Comparison of ENCODE assay signal across 1 cellular context in the genomic region with DNA sequence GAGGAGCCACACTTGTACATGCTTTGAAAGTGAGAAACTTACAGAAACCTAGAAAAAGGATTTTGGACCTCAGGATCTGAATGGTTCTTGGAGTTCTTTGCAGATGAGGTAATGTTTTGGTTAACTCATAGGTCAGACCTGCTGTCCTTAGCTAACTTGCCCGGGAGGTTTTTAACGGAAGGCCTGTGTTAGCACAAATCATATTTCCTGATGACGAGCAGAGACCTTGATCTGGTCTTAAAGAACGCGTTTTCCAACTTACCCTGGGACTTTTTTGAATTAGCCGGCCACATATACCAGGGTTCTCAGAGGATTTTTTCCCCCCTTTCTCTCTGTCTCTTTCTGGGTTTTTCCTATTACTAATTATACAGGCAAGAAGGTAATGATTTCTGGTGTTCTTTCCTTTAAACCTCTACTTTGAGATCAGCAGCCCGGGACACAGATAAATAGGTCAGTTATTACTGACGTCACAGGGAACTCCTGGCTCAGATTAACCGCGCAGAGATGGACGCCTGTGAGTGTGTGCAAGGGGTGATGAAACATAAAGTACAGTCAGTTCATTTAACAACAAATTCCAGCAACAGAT.
A peak's percentile ranks its signal among the peaks of the same experiment; 100 is the strongest.
TF ChIP-seq lines count a peak whose summit lies in the region.

No MANE protein-coding gene starts in this region.

TF ChIP-seq in HepG2, 621 proteins besides CTCF, POLR2A, EP300 and RAD21 (continued from another document and continues in another):
- no peak for TF ChIP-seq ZNF781 (CRISPR knock-in tag; IDR thresholded peaks at IDR 0.05; ENCODE audit: borderline replicate concordance, not compliant biosample characterization)
- no peak for TF ChIP-seq MIER2 (CRISPR knock-in tag; IDR thresholded peaks at IDR 0.05)
- no peak for TF ChIP-seq ZFP37 (CRISPR knock-in tag; IDR thresholded peaks at IDR 0.05; ENCODE audit: borderline replicate concordance)
- TF ChIP-seq ZNF776 (CRISPR knock-in tag; IDR thresholded peaks at IDR 0.05): no peak
- TF ChIP-seq RFXANK (CRISPR knock-in tag; IDR thresholded peaks at IDR 0.05): no peak
- TF ChIP-seq NR3C1 (CRISPR knock-in tag; IDR thresholded peaks at IDR 0.05): no peak
- no peak for TF ChIP-seq ZNF660 (CRISPR knock-in tag; IDR thresholded peaks at IDR 0.05; ENCODE audit: borderline replicate concordance, low read depth)
- TF ChIP-seq, protein P1, sequence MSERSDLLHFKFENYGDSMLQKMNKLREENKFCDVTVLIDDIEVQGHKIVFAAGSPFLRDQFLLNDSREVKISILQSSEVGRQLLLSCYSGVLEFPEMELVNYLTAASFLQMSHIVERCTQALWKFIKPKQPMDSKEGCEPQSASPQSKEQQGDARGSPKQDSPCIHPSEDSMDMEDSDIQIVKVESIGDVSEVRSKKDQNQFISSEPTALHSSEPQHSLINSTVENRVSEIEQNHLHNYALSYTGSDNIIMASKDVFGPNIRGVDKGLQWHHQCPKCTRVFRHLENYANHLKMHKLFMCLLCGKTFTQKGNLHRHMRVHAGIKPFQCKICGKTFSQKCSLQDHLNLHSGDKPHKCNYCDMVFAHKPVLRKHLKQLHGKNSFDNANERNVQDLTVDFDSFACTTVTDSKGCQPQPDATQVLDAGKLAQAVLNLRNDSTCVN (CRISPR knock-in tag; IDR thresholded peaks at IDR 0.05; ENCODE audit: borderline replicate concordance): no peak
- TF ChIP-seq, protein P2, sequence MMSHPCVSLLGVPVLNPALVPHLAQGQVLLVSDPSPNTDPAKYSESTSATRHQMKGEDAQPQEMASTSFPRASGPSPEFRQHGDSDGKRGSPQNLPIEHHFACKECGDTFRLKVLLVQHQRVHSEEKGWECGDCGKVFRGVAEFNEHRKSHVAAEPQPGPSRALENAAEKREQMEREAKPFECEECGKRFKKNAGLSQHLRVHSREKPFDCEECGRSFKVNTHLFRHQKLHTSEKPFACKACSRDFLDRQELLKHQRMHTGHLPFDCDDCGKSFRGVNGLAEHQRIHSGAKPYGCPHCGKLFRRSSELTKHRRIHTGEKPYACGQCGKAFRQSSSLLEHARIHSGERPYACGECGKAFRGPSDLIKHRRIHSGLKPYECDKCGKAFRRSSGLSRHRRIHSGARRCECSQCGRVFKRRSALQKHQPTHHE (CRISPR knock-in tag; IDR thresholded peaks at IDR 0.05; ENCODE audit: borderline replicate concordance): no peak
- TF ChIP-seq RFX5 (IDR thresholded peaks at IDR 0.05; ENCODE audit: low read depth, low read length): peak; percentile 37; the same call in 1 of the 2 replicates
- TF ChIP-seq, protein P3, sequence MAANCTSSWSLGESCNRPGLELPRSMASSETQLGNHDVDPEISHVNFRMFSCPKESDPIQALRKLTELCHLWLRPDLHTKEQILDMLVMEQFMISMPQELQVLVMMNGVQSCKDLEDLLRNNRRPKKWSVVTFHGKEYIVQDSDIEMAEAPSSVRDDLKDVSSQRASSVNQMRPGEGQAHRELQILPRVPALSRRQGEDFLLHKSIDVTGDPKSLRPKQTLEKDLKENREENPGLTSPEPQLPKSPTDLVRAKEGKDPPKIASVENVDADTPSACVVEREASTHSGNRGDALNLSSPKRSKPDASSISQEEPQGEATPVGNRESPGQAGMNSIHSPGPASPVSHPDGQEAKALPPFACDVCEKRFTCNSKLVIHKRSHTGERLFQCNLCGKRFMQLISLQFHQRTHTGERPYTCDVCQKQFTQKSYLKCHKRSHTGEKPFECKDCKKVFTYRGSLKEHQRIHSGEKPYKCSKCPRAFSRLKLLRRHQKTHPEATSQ (CRISPR knock-in tag; IDR thresholded peaks at IDR 0.05; ENCODE audit: borderline replicate concordance): no peak
- no peak for TF ChIP-seq REPIN1 (CRISPR knock-in tag; IDR thresholded peaks at IDR 0.05; ENCODE audit: borderline replicate concordance, low read depth)
- no peak for TF ChIP-seq SCMH1 (CRISPR knock-in tag; IDR thresholded peaks at IDR 0.05; ENCODE audit: borderline replicate concordance)
- peak; percentile 51 for TF ChIP-seq TEAD3 (CRISPR knock-in tag; optimal IDR thresholded peaks at IDR 0.05; ENCODE audit: borderline replicate concordance)
- TF ChIP-seq REXO4 (CRISPR knock-in tag; IDR thresholded peaks at IDR 0.05; ENCODE audit: borderline replicate concordance): no peak
- TF ChIP-seq TCF7 (IDR thresholded peaks at IDR 0.05; ENCODE audit: low read depth): 0 out of 2 replicates have a peak, but pooled peaks have one; percentile 32
- TF ChIP-seq, protein P4, sequence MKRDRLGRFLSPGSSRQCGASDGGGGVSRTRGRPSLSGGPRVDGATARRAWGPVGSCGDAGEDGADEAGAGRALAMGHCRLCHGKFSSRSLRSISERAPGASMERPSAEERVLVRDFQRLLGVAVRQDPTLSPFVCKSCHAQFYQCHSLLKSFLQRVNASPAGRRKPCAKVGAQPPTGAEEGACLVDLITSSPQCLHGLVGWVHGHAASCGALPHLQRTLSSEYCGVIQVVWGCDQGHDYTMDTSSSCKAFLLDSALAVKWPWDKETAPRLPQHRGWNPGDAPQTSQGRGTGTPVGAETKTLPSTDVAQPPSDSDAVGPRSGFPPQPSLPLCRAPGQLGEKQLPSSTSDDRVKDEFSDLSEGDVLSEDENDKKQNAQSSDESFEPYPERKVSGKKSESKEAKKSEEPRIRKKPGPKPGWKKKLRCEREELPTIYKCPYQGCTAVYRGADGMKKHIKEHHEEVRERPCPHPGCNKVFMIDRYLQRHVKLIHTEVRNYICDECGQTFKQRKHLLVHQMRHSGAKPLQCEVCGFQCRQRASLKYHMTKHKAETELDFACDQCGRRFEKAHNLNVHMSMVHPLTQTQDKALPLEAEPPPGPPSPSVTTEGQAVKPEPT (CRISPR knock-in tag; IDR thresholded peaks at IDR 0.05; ENCODE audit: low read depth): no peak
- TF ChIP-seq EEA1 (CRISPR knock-in tag; IDR thresholded peaks at IDR 0.05; ENCODE audit: borderline replicate concordance): no peak
- no peak for TF ChIP-seq SMARCE1 (IDR thresholded peaks at IDR 0.05; ENCODE audit: borderline replicate concordance)
- TF ChIP-seq ZNF563 (CRISPR knock-in tag; IDR thresholded peaks at IDR 0.05): no peak
- no peak for TF ChIP-seq PAX8 (CRISPR knock-in tag; IDR thresholded peaks at IDR 0.05; ENCODE audit: borderline replicate concordance)
- 0 out of 2 replicates have a peak, but pooled peaks have one; percentile 51 for TF ChIP-seq ERF (CRISPR knock-in tag; IDR thresholded peaks at IDR 0.05)
- no peak for TF ChIP-seq KLF9 (CRISPR knock-in tag; IDR thresholded peaks at IDR 0.05; ENCODE audit: low read depth)
- TF ChIP-seq, protein P5, sequence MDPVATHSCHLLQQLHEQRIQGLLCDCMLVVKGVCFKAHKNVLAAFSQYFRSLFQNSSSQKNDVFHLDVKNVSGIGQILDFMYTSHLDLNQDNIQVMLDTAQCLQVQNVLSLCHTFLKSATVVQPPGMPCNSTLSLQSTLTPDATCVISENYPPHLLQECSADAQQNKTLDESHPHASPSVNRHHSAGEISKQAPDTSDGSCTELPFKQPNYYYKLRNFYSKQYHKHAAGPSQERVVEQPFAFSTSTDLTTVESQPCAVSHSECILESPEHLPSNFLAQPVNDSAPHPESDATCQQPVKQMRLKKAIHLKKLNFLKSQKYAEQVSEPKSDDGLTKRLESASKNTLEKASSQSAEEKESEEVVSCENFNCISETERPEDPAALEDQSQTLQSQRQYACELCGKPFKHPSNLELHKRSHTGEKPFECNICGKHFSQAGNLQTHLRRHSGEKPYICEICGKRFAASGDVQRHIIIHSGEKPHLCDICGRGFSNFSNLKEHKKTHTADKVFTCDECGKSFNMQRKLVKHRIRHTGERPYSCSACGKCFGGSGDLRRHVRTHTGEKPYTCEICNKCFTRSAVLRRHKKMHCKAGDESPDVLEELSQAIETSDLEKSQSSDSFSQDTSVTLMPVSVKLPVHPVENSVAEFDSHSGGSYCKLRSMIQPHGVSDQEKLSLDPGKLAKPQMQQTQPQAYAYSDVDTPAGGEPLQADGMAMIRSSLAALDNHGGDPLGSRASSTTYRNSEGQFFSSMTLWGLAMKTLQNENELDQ (CRISPR knock-in tag; IDR thresholded peaks at IDR 0.05; ENCODE audit: borderline replicate concordance): no peak
- TF ChIP-seq, protein P6, sequence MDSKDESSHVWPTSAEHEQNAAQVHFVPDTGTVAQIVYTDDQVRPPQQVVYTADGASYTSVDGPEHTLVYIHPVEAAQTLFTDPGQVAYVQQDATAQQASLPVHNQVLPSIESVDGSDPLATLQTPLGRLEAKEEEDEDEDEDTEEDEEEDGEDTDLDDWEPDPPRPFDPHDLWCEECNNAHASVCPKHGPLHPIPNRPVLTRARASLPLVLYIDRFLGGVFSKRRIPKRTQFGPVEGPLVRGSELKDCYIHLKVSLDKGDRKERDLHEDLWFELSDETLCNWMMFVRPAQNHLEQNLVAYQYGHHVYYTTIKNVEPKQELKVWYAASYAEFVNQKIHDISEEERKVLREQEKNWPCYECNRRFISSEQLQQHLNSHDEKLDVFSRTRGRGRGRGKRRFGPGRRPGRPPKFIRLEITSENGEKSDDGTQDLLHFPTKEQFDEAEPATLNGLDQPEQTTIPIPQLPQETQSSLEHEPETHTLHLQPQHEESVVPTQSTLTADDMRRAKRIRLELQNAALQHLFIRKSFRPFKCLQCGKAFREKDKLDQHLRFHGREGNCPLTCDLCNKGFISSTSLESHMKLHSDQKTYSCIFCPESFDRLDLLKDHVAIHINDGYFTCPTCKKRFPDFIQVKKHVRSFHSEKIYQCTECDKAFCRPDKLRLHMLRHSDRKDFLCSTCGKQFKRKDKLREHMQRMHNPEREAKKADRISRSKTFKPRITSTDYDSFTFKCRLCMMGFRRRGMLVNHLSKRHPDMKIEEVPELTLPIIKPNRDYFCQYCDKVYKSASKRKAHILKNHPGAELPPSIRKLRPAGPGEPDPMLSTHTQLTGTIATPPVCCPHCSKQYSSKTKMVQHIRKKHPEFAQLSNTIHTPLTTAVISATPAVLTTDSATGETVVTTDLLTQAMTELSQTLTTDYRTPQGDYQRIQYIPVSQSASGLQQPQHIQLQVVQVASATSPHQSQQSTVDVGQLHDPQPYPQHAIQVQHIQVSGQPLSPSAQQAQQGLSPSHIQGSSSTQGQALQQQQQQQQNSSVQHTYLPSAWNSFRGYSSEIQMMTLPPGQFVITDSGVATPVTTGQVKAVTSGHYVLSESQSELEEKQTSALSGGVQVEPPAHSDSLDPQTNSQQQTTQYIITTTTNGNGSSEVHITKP (CRISPR knock-in tag; IDR thresholded peaks at IDR 0.05; ENCODE audit: low read depth): no peak
- TF ChIP-seq ZNF274 (CRISPR knock-in tag; IDR thresholded peaks at IDR 0.05): no peak
- TF ChIP-seq, protein P7, sequence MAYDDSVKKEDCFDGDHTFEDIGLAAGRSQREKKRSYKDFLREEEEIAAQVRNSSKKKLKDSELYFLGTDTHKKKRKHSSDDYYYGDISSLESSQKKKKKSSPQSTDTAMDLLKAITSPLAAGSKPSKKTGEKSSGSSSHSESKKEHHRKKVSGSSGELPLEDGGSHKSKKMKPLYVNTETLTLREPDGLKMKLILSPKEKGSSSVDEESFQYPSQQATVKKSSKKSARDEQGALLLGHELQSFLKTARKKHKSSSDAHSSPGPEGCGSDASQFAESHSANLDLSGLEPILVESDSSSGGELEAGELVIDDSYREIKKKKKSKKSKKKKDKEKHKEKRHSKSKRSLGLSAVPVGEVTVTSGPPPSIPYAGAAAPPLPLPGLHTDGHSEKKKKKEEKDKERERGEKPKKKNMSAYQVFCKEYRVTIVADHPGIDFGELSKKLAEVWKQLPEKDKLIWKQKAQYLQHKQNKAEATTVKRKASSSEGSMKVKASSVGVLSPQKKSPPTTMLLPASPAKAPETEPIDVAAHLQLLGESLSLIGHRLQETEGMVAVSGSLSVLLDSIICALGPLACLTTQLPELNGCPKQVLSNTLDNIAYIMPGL (CRISPR knock-in tag; IDR thresholded peaks at IDR 0.05; ENCODE audit: borderline replicate concordance in 1 of 2, low read depth in 1 of 2): no peak
- TF ChIP-seq SSRP1 (CRISPR knock-in tag; IDR thresholded peaks at IDR 0.05): no peak
- TF ChIP-seq, protein P8, sequence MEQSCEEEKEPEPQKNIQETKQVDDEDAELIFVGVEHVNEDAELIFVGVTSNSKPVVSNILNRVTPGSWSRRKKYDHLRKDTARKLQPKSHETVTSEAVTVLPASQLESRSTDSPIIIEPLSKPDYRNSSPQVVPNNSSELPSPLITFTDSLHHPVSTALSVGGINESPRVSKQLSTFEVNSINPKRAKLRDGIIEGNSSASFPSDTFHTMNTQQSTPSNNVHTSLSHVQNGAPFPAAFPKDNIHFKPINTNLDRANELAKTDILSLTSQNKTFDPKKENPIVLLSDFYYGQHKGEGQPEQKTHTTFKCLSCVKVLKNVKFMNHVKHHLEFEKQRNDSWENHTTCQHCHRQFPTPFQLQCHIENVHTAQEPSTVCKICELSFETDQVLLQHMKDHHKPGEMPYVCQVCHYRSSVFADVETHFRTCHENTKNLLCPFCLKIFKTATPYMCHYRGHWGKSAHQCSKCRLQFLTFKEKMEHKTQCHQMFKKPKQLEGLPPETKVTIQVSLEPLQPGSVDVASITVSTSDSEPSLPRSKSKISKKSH (CRISPR knock-in tag; IDR thresholded peaks at IDR 0.05; ENCODE audit: borderline replicate concordance): no peak
- no peak for TF ChIP-seq PHF20 (CRISPR knock-in tag; IDR thresholded peaks at IDR 0.05)
- TF ChIP-seq, protein P9, sequence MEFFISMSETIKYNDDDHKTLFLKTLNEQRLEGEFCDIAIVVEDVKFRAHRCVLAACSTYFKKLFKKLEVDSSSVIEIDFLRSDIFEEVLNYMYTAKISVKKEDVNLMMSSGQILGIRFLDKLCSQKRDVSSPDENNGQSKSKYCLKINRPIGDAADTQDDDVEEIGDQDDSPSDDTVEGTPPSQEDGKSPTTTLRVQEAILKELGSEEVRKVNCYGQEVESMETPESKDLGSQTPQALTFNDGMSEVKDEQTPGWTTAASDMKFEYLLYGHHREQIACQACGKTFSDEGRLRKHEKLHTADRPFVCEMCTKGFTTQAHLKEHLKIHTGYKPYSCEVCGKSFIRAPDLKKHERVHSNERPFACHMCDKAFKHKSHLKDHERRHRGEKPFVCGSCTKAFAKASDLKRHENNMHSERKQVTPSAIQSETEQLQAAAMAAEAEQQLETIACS (CRISPR knock-in tag; IDR thresholded peaks at IDR 0.05): no peak
- TF ChIP-seq SIX1 (CRISPR knock-in tag; IDR thresholded peaks at IDR 0.05; ENCODE audit: borderline replicate concordance): no peak
- TF ChIP-seq FOXP1 (IDR thresholded peaks at IDR 0.05): no peak
- TF ChIP-seq FOXP1 (CRISPR knock-in tag; IDR thresholded peaks at IDR 0.05): no peak
- TF ChIP-seq, protein P10, sequence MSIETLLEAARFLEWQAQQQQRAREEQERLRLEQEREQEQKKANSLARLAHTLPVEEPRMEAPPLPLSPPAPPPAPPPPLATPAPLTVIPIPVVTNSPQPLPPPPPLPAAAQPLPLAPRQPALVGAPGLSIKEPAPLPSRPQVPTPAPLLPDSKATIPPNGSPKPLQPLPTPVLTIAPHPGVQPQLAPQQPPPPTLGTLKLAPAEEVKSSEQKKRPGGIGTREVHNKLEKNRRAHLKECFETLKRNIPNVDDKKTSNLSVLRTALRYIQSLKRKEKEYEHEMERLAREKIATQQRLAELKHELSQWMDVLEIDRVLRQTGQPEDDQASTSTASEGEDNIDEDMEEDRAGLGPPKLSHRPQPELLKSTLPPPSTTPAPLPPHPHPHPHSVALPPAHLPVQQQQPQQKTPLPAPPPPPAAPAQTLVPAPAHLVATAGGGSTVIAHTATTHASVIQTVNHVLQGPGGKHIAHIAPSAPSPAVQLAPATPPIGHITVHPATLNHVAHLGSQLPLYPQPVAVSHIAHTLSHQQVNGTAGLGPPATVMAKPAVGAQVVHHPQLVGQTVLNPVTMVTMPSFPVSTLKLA (IDR thresholded peaks at IDR 0.05): no peak
- no peak for TF ChIP-seq SIX4 (CRISPR knock-in tag; IDR thresholded peaks at IDR 0.05)
- no peak for TF ChIP-seq ZNF766 (CRISPR knock-in tag; IDR thresholded peaks at IDR 0.05; ENCODE audit: borderline replicate concordance)
- TF ChIP-seq ZNF331 (CRISPR knock-in tag; IDR thresholded peaks at IDR 0.05): no peak
- TF ChIP-seq GTF3A (CRISPR knock-in tag; conservative IDR thresholded peaks at IDR 0.05): no peak
- TF ChIP-seq HIVEP1 (CRISPR knock-in tag; IDR thresholded peaks at IDR 0.05): no peak
- TF ChIP-seq CAMTA2 (CRISPR knock-in tag; IDR thresholded peaks at IDR 0.05; ENCODE audit: borderline replicate concordance): no peak
- TF ChIP-seq BHLHE40 (IDR thresholded peaks at IDR 0.05; ENCODE audit: low read length): no peak
- TF ChIP-seq HMG20A (CRISPR knock-in tag; IDR thresholded peaks at IDR 0.05; ENCODE audit: borderline replicate concordance): peak; percentile 81; the same call in 1 of the 2 replicates
